8 cellular contexts compared by ENCODE assay signal in the genomic region with DNA sequence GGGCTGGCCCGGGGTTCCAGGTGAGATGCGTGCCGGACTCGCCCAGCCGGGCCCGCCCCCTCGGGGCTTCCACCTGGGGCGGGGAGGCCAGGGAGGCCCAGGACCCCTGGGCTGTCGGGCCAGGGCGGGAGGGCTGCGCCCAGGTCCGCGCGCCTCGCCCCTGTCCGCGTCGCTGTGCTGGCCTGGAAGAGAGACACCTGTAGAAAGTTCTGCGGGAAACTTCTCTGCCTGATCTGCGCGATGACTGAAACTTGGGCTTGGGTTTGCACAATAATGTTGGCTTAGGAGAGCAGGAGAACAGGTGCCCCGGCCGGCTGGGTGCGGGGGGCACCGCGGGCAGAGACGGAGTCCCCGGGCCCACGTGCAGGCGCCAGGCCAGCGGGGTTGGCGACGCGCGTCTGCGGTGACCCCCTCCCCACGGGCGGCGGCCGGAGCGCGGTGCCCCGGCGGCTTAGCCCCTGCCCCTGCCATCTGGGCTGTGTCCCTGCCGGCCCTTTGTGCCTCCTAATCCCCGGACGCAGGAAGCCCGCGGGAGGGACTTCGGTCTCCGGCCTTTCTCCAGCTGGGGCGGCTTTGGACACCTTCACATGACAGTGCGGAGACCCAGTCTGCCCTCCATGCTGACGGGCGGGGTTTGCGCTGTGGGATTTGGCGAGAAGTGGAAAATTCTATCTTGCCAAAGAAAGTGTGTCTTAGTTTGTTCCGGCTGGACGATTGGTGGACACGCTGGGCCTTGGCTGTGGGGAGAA. TPM values are rescaled to one million over a fixed set of nuclear protein-coding genes. Genes with fewer than 3 reads are reported as not detected.
DNase-seq lines count a peak whose midpoint lies in the region; ATAC-seq, FAIRE-seq and TF ChIP-seq lines count a peak whose summit lies in the region.

No MANE protein-coding gene starts in this region.

- POLR2A ChIA-PET in endothelial cell of umbilical vein (lab: Charles Lee) = interaction anchor here (1.0 kb wide), 1 partner anchor 255 kb away, joined by 6 read pairs; a partner anchor contains a TSS

- H3K9me2 ChIP-seq in OCI-LY1 (ENCODE audit: low read depth, low read length) = no peaks in the 10 kb centered on the region

- H3K9ac ChIP-seq in OCI-LY1 (ENCODE audit: low read length) (peak overlapping the region; percentile 44; the same call in 1 of the 2 replicates), endothelial cell of umbilical vein (replicated peaks; ENCODE audit: extremely low read depth, insufficient read depth, low read length) (no peak overlapping the region)

- H3K9me1 ChIP-seq in endothelial cell of umbilical vein (replicated peaks; ENCODE audit: control insufficient read depth, extremely low read depth, insufficient read depth, low read length) = no peaks in the 10 kb centered on the region

- no peak for ATAC-seq in HG03025 (IDR thresholded peaks at IDR 0.05; ENCODE audit: low FRiP score, unreplicated experiment)

- H2AFZ ChIP-seq in OCI-LY1 (ENCODE audit: low read length) (no peak overlapping the region), endothelial cell of umbilical vein (ENCODE audit: low read depth, low read length) (peak overlapping the region; percentile 56), osteoblast (ENCODE audit: low read length) (no peak overlapping the region)

- no peaks in the 10 kb centered on the region for H3F3A ChIP-seq in OCI-LY1 (ENCODE audit: insufficient read depth, low read length)

- intact Hi-C loops in endothelial cell of umbilical vein (cut with micrococcal nuclease) = loop anchor here (2.0 kb wide), 2 partner anchors 63 to 99 kb away; no protein-coding TSS in a partner anchor

- H3K27ac ChIP-seq in OCI-LY1 (ENCODE audit: low read depth, low read length, poor library complexity, severe bottlenecking) (no peak overlapping the region), endothelial cell of umbilical vein (ENCODE audit: insufficient read depth, low read depth, low read length) (no peak overlapping the region), osteoblast (ENCODE audit: low read depth, low read length) (no peak overlapping the region)

- no peaks in the 10 kb centered on the region for H3K36me3 ChIP-seq in OCI-LY1 (ENCODE audit: insufficient read depth, low read length)
- peaks cover 0 to 2% of the 10 kb centered on the region in 2 experiments for H3K36me3 ChIP-seq in endothelial cell of umbilical vein (ENCODE audit: control insufficient read depth in 2 of 2, extremely low read depth in 1 of 2, insufficient read depth in 2 of 2, low read length in 2 of 2)
- H3K36me3 ChIP-seq in osteoblast (ENCODE audit: insufficient read depth, low read length) = no peaks in the 10 kb centered on the region

- FAIRE-seq in endothelial cell of umbilical vein (lab: Jason Lieb, UNC) = no peak

- TF ChIP-seq CTCF in OCI-LY1 (IDR thresholded peaks at IDR 0.05; ENCODE audit: low read length) = no peak
- no peak for TF ChIP-seq CTCF in endothelial cell of umbilical vein (IDR thresholded peaks at IDR 0.05; ENCODE audit: extremely low read depth in 1 of 2, insufficient read depth in 1 of 2, low read depth in 1 of 2, low read length in 2 of 2)
- no peak for TF ChIP-seq CTCF in osteoblast (IDR thresholded peaks at IDR 0.05; ENCODE audit: extremely low read depth, low read depth, low read length)

- H3K4me1 ChIP-seq in OCI-LY1 (ENCODE audit: insufficient read depth, low read length, severe bottlenecking) (peaks cover 11% of the 10 kb centered on the region), endothelial cell of umbilical vein (ENCODE audit: control insufficient read depth, extremely low read depth, insufficient read depth, low read length) (peaks cover 7% of the 10 kb centered on the region), osteoblast (ENCODE audit: insufficient read depth, low read length) (no peaks in the 10 kb centered on the region)

- no peaks in the 10 kb centered on the region for H3K9me3 ChIP-seq in OCI-LY1 (ENCODE audit: low read length)
- no peaks in the 10 kb centered on the region for H3K9me3 ChIP-seq in endothelial cell of umbilical vein (replicated peaks; ENCODE audit: control insufficient read depth, insufficient read depth, low read length)
- H3K9me3 ChIP-seq in osteoblast (ENCODE audit: low read depth, low read length) = no peaks in the 10 kb centered on the region

- CTCF ChIA-PET in endothelial cell of umbilical vein (lab: Charles Lee) = interaction anchor here (0.9 to 1.8 kb wide), 5 partner anchors 9 to 203 kb away, joined by 3 to 13 read pairs (median 5); a partner anchor contains a TSS

- no TSS peak for BruUV-seq in endothelial cell of umbilical vein (replicated peaks; lab: Mats Ljungman, UMichigan)

- H3K4me2 ChIP-seq in OCI-LY1 (ENCODE audit: low read length) = peak overlapping the region; percentile 72
- peak overlapping the region; percentile 70 for H3K4me2 ChIP-seq in endothelial cell of umbilical vein (ENCODE audit: insufficient read depth, low read length)
- H3K4me2 ChIP-seq in osteoblast (ENCODE audit: insufficient read depth, low read length) = peak overlapping the region; percentile 70

- H3K27me3 ChIP-seq in OCI-LY1 (ENCODE audit: insufficient read depth, low read length) (peaks cover 7% of the 10 kb centered on the region; the same call in 1 of the 2 replicates), endothelial cell of umbilical vein (ENCODE audit: control insufficient read depth in 2 of 2, insufficient read depth in 2 of 2, low read length in 2 of 2) (no peaks in the 10 kb centered on the region), osteoblast (ENCODE audit: insufficient read depth, low read length) (peaks cover 15% of the 10 kb centered on the region)

- no peaks in the 10 kb centered on the region for H3K79me2 ChIP-seq in OCI-LY1 (ENCODE audit: insufficient read depth, low read length)
- H3K79me2 ChIP-seq in endothelial cell of umbilical vein (ENCODE audit: control insufficient read depth, insufficient read depth, low read length) = no peaks in the 10 kb centered on the region
- H3K79me2 ChIP-seq in osteoblast (ENCODE audit: insufficient read depth, low read length) = no peaks in the 10 kb centered on the region

- H4K20me1 ChIP-seq in OCI-LY1 (ENCODE audit: insufficient read depth, low read length) = no peaks in the 10 kb centered on the region
- H4K20me1 ChIP-seq in endothelial cell of umbilical vein (replicated peaks; ENCODE audit: control insufficient read depth, extremely low read depth, insufficient read depth, low read length) = no peaks in the 10 kb centered on the region
- no peaks in the 10 kb centered on the region for H4K20me1 ChIP-seq in osteoblast (ENCODE audit: insufficient read depth, low read length)

- H3K4me3 ChIP-seq in OCI-LY1 (ENCODE audit: low read depth, low read length, poor library complexity, severe bottlenecking) = peak overlapping the region; percentile 57
- peak overlapping the region; percentile 28 to 57 (median 52) for H3K4me3 ChIP-seq in endothelial cell of umbilical vein (replicated peaks in 1 of 3; ENCODE audit: insufficient read depth in 1 of 3, low read depth in 1 of 3, low read length in 3 of 3)
- peak overlapping the region; percentile 65 for H3K4me3 ChIP-seq in osteoblast (ENCODE audit: insufficient read depth, low read length)

- peak; percentile 66 for DNase-seq in activated effector memory CD4-positive, alpha-beta T cell treated with anti-CD3 and anti-CD28 coated beads, Interleukin-2, amount 50 U/mL, for 16 hours
- no peak for DNase-seq in activated effector memory CD4-positive, alpha-beta T cell treated with Interleukin-2 at 50 U/mL for 16 hours
- DNase-seq in endothelial cell of umbilical vein (ENCODE audit: low read depth, low spot score) (no peak), osteoblast (ENCODE audit: insufficient read length, low spot score, missing footprints) (no peak), SW 1271 (lab: John Stamatoyannopoulos, UW) (no peak), globus pallidus (ENCODE audit: low spot score) (no peak)

- dilution Hi-C loops in endothelial cell of umbilical vein (cut with MboI; ENCODE audit: extremely low pct_ligation_motif_present, low sequenced_read_pairs) = no loop called here

- no peak for TF ChIP-seq POLR2A in endothelial cell of umbilical vein (IDR thresholded peaks at IDR 0.05; ENCODE audit: low read depth, low read length)

TF ChIP-seq in endothelial cell of umbilical vein, 7 proteins besides CTCF, POLR2A, EP300 and RAD21:
- TF ChIP-seq MYC (IDR thresholded peaks at IDR 0.05; ENCODE audit: low read depth, low read length) (no peak), GATA2 (IDR thresholded peaks at IDR 0.05; ENCODE audit: insufficient read depth, insufficient read length, low read depth, low read length) (no peak), EZH2 (IDR thresholded peaks at IDR 0.05; ENCODE audit: borderline replicate concordance, low read depth, low read length, severe bottlenecking) (peak; percentile 59)

RNA-seq across cellular contexts. Expression of a gene that starts 0.5 kb away (rescaled TPM):
- 5.4 and 5.8 TPM in 2 replicates for total RNA-seq in endothelial cell of umbilical vein
- polyA plus RNA-seq in endothelial cell of umbilical vein = 5.3 and 6.1 TPM in 2 replicates
- 2.6 and 2.8 TPM in 2 replicates for polyA plus RNA-seq in endothelial cell of umbilical vein (2011; cell fraction: cytosol; rRNA removed)
- polyA plus RNA-seq in endothelial cell of umbilical vein (2011; cell fraction: nucleus; rRNA removed) = 8.0 and 9.6 TPM in 2 replicates
- polyA plus RNA-seq in endothelial cell of umbilical vein (2012) = 1.4 and 3.9 TPM in 2 replicates
- 2.3 and 2.7 TPM in 2 replicates for polyA minus RNA-seq in endothelial cell of umbilical vein
- polyA minus RNA-seq in endothelial cell of umbilical vein (2011; cell fraction: cytosol; rRNA and poly(A)+ RNA removed) = 23.6 TPM
- polyA minus RNA-seq in endothelial cell of umbilical vein (2011; cell fraction: nucleus; rRNA and poly(A)+ RNA removed) = 2.5 and 4.7 TPM in 2 replicates
- total RNA-seq in osteoblast = 0.36 and 0.59 TPM in 2 replicates

RNA-seq across cellular contexts. Expression of a gene that starts 9.7 kb away (rescaled TPM):
- total RNA-seq in endothelial cell of umbilical vein = 16.7 and 22.3 TPM in 2 replicates
- 26.3 and 28.8 TPM in 2 replicates for polyA plus RNA-seq in endothelial cell of umbilical vein
- polyA plus RNA-seq in endothelial cell of umbilical vein (2011; cell fraction: cytosol; rRNA removed) = 19.9 and 20.0 TPM in 2 replicates
- 37.0 and 40.3 TPM in 2 replicates for polyA plus RNA-seq in endothelial cell of umbilical vein (2011; cell fraction: nucleus; rRNA removed)
- polyA plus RNA-seq in endothelial cell of umbilical vein (2012) = 17.6 and 22.3 TPM in 2 replicates
- polyA minus RNA-seq in endothelial cell of umbilical vein = 16.9 and 28.6 TPM in 2 replicates
- 18.0 TPM for polyA minus RNA-seq in endothelial cell of umbilical vein (2011; cell fraction: cytosol; rRNA and poly(A)+ RNA removed)
- polyA minus RNA-seq in endothelial cell of umbilical vein (2011; cell fraction: nucleus; rRNA and poly(A)+ RNA removed) = 6.7 and 11.5 TPM in 2 replicates
- 9.7 and 10.9 TPM in 2 replicates for total RNA-seq in osteoblast

RNA-seq across cellular contexts. Expression of a gene that starts 10.6 kb away (rescaled TPM):
- total RNA-seq in endothelial cell of umbilical vein (34.6 and 37.6 TPM in 2 replicates), osteoblast (8.7 and 10.3 TPM in 2 replicates)
- polyA plus RNA-seq in endothelial cell of umbilical vein = 10.6 and 13.0 TPM in 2 replicates
- polyA plus RNA-seq in endothelial cell of umbilical vein (2011; cell fraction: cytosol; rRNA removed) = 8.2 and 9.8 TPM in 2 replicates
- polyA plus RNA-seq in endothelial cell of umbilical vein (2011; cell fraction: nucleus; rRNA removed) = 24.7 and 30.9 TPM in 2 replicates
- polyA plus RNA-seq in endothelial cell of umbilical vein (2012) = 12.8 and 16.5 TPM in 2 replicates
- 12.5 and 21.0 TPM in 2 replicates for polyA minus RNA-seq in endothelial cell of umbilical vein
- 12.1 TPM for polyA minus RNA-seq in endothelial cell of umbilical vein (2011; cell fraction: cytosol; rRNA and poly(A)+ RNA removed)
- polyA minus RNA-seq in endothelial cell of umbilical vein (2011; cell fraction: nucleus; rRNA and poly(A)+ RNA removed) = 15.2 and 18.1 TPM in 2 replicates
